ENCODE assay signal across 17 cellular contexts in the genomic region with DNA sequence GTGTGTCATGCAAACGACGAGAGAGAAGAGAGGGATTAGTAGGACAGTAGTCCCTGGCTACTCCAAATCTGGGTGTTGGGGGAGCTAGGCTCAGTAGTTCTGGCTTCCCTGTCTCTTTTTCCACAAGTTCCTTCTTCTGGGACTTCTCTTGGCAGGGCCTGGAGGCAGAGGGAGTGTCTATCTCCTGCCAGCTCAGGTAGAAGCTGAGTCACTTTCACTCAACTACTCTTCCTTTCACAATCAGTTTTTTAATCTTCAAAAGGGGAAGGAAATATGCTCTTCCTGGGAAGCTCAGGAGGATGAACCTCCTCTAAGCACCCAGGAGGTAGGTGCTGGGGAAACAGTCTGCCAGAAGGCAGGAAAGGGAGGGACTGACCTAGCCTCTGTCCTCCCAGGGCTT.
"Had no signal": no experiment of that assay in that cellular context is flagged by ENCODE, and none has a peak within 500 bp of the region (broad histone marks: within the 10 kb centered on the region; RNA-seq: fewer than 3 reads in every experiment).

No MANE protein-coding gene starts in this region.

- H3K9me3 Mint-ChIP-seq: activated naive CD8-positive, alpha-beta T cell treated with anti-CD3 and anti-CD28 coated beads for 36 hours; activated T-cell treated with anti-CD3 and anti-CD28 coated beads, Interleukin-2, amount 50 U/mL, for 4 hours; brain; effector memory CD8-positive, alpha-beta T cell; natural killer cell treated with Interleukin-12 subunit alpha and Interleukin-12 subunit beta and Interleukin-15 and Interleukin-18, amount 100 ng/mL, for 72 hours; stimulated activated naive CD8-positive, alpha-beta T cell treated with anti-CD3 and anti-CD28 coated beads, Interleukin-15, amount 100 ng/mL, for 72 hours had no signal

- H3K4me3 Mint-ChIP-seq: activated naive CD8-positive, alpha-beta T cell treated with anti-CD3 and anti-CD28 coated beads for 36 hours; activated T-cell treated with anti-CD3 and anti-CD28 coated beads, Interleukin-2, amount 50 U/mL, for 4 hours; brain; effector memory CD8-positive, alpha-beta T cell; natural killer cell treated with Interleukin-12 subunit alpha and Interleukin-12 subunit beta and Interleukin-15 and Interleukin-18, amount 100 ng/mL, for 72 hours; stimulated activated naive CD8-positive, alpha-beta T cell treated with anti-CD3 and anti-CD28 coated beads, Interleukin-15, amount 100 ng/mL, for 72 hours had no signal

- H3K27me3 ChIP-seq: right lobe of liver, spleen, testis, upper lobe of right lung had no signal

- H3K36me3 ChIP-seq: right lobe of liver, upper lobe of right lung had no signal

- H3K4me1 ChIP-seq: right lobe of liver, upper lobe of right lung had no signal

- ATAC-seq: activated T-cell treated with anti-CD3 and anti-CD28 coated beads, Interleukin-2, amount 50 U/mL, for 4 hours; effector memory CD8-positive, alpha-beta T cell; natural killer cell treated with Interleukin-12 subunit alpha and Interleukin-12 subunit beta and Interleukin-15 and Interleukin-18, amount 100 ng/mL, for 72 hours; right lobe of liver; stimulated activated naive CD8-positive, alpha-beta T cell treated with anti-CD3 and anti-CD28 coated beads, Interleukin-15, amount 100 ng/mL, for 72 hours; upper lobe of right lung had no signal

- DNase-seq: activated CD4-positive, alpha-beta T cell treated with anti-CD3 and anti-CD28 coated beads, Interleukin-2, amount 50 U/mL, for 48 hours; activated CD4-positive, CD25-positive, alpha-beta regulatory T cell treated with anti-CD3 and anti-CD28 coated beads, Interleukin-2, amount 50 U/mL, for 72 hours; activated naive CD8-positive, alpha-beta T cell treated with anti-CD3 and anti-CD28 coated beads for 36 hours; activated T-cell treated with anti-CD3 and anti-CD28 coated beads, Interleukin-2, amount 50 U/mL, for 4 hours; dermis blood vessel endothelial cell; effector memory CD8-positive, alpha-beta T cell; erythroblast; hypothalamus; kidney glomerular epithelial cell; mesendoderm; right lobe of liver; stimulated activated naive CD8-positive, alpha-beta T cell treated with anti-CD3 and anti-CD28 coated beads, Interleukin-15, amount 100 ng/mL, for 72 hours; testis; upper lobe of right lung had no signal

- H3K27ac Mint-ChIP-seq: activated naive CD8-positive, alpha-beta T cell treated with anti-CD3 and anti-CD28 coated beads for 36 hours had no signal

- H3K27ac ChIP-seq: right lobe of liver, spleen, testis, upper lobe of right lung had no signal

- H3K9me3 ChIP-seq: right lobe of liver, spleen, testis, upper lobe of right lung had no signal

- H3K4me3 ChIP-seq: right lobe of liver, spleen, testis, upper lobe of right lung had no signal

- H3K27me3 Mint-ChIP-seq: activated naive CD8-positive, alpha-beta T cell treated with anti-CD3 and anti-CD28 coated beads for 36 hours; brain; effector memory CD8-positive, alpha-beta T cell; natural killer cell treated with Interleukin-12 subunit alpha and Interleukin-12 subunit beta and Interleukin-15 and Interleukin-18, amount 100 ng/mL, for 72 hours; stimulated activated naive CD8-positive, alpha-beta T cell treated with anti-CD3 and anti-CD28 coated beads, Interleukin-15, amount 100 ng/mL, for 72 hours had no signal
